ENCODE assay signal across 8 cellular contexts in the genomic region with DNA sequence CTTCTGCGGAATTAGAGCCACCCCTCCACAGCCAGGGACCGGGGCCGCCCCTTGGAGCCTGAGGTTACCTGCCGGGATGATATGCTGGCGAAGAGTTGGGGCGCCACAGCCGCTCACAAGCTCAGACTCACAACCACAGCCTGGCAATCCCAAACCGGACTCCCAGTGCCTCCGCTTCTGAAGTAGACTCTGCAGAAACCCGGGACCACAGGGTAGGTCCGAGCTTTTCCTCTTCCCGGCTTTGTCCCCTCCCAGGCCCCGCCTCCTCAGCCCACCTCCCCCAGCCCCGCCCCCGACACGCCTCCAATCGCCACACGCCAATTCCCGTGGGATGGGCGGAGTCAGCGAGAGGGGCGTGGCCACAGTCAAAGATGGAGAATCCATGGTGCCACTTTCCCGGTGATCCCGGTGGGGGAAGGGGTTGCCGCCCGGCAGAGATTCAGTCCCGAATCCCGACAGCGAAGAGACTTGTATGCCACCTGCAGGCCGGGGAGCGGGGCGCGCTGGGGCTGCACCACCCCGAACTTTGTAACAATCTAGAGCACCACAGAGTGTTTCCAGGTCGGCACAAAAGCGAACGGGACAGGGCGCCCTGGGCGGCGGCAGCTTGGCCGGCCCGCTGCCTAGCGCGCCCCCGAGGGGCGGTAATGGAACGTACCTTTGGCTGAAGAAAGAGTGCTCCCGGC. TPM values are rescaled to one million over a fixed set of nuclear protein-coding genes. Genes with fewer than 3 reads are reported as not detected.
DNase-seq lines count a peak whose midpoint lies in the region; ATAC-seq and TF ChIP-seq lines count a peak whose summit lies in the region.

A gene (minus strand): TSS at position 201 of the 686 bp plus-strand sequence. CDS start 3,520 bp downstream, outside the sequence.

- intact Hi-C loops in lower leg skin (cut with DNase I; ENCODE audit: low total_unique reads), result no loop called here

- WGBS in lower leg skin, 2 donors, result 0 to 1% methylated on average over 33 to 38 of the region's 48 CpGs

- peak; percentile 97 for DNase-seq in CD1c-positive myeloid dendritic cell (ENCODE audit: extremely low spot score)
- peak; percentile 90 for DNase-seq in NCI-H748 treated with DMSO at 0.1 percent for 48 hours (lab: John Stamatoyannopoulos, UW)
- DNase-seq in activated CD4-positive, alpha-beta T cell treated with anti-CD3 and anti-CD28 coated beads, Interleukin-2, amount 50 U/mL, for 4 hours, result peak; percentile 91 to 92
- DNase-seq in dermis blood vessel endothelial cell, result peak; percentile 96
- DNase-seq in lower leg skin (ENCODE audit: low spot score in 2 of 2), result peak; percentile 96 to 99
- peak; percentile 94 to 98 for DNase-seq in stimulated activated CD4-positive, alpha-beta T cell treated with anti-CD3 and anti-CD28 coated beads, Interleukin-4, amount 100 ng/mL, for 48 hours (ENCODE audit: low read depth in 2 of 2)

- peak within 1 kb of the TSS; percentile 94 for H3K4me3 ChIP-seq in lower leg skin (ENCODE audit: low read depth, poor library complexity, severe bottlenecking)

- TF ChIP-seq CTCF in lower leg skin (IDR thresholded peaks at IDR 0.05), result no peak

- TF ChIP-seq POLR2A in lower leg skin (IDR thresholded peaks at IDR 0.05), result no peak

- peak; percentile 72 for ATAC-seq in GM19351 (IDR thresholded peaks at IDR 0.05; ENCODE audit: unreplicated experiment)
- peak; percentile 66 for ATAC-seq in HG03521 (IDR thresholded peaks at IDR 0.05; ENCODE audit: unreplicated experiment)

RNA-seq across cellular contexts. Expression of the gene that starts here (rescaled TPM):
- total RNA-seq in dermis blood vessel endothelial cell (107 and 137 TPM in 2 replicates), lower leg skin (10 to 100 TPM; 13.7 to 45.0 (median 36.9) TPM)

Comparison
In these comparisons a context has a peak if more than half of its experiments do, and no peak if none do; other contexts are left out.
1. Peak in every context shown above with its lines: DNase-seq, ATAC-seq and H3K4me3 ChIP-seq.